In genomic region chr15:77037475-77038209, GRCh38 we compare ENCODE assay signal across 12 cellular contexts. TPM values are rescaled to one million over a fixed set of nuclear protein-coding genes. Genes with fewer than 3 reads are reported as not detected.
DNase-seq lines count a peak whose midpoint lies in the region; TF ChIP-seq lines count a peak whose summit lies in the region.
"Had no signal": no experiment of that assay in that cellular context is flagged by ENCODE, and none has a peak within 500 bp of the region (broad histone marks: within the 10 kb centered on the region; RNA-seq: fewer than 3 reads in every experiment).

No MANE protein-coding gene starts in this region.

- H3K27me3 Mint-ChIP-seq in T-helper 1 cell treated with Interleukin-12 subunit alpha and Interleukin-12 subunit beta and Interleukin-4 antibody, amounts not matched to agents 30 μg/mL and 1 μg/mL, for 36 hours (ENCODE audit: low read depth) = no peaks in the 10 kb centered on the region

- DNase-seq in T-helper 1 cell (no peak), RWPE1 (ENCODE audit: low spot score) (no peak), germinal center (ENCODE audit: low spot score) (peak; percentile 1), NCI-H2081 (lab: John Stamatoyannopoulos, UW) (no peak), NCI-H510A treated with DMSO at 0.1 percent for 48 hours (lab: John Stamatoyannopoulos, UW) (no peak), DMS114 treated with DMSO at 0.1 percent for 48 hours (lab: John Stamatoyannopoulos, UW; ENCODE audit: unreplicated experiment) (no peak)
- DNase-seq: NCI-H1436 treated with DMSO at 0.1 percent for 48 hours, retina, T1000 had no signal

- no peak for TF ChIP-seq CTCF in RWPE1 (conservative IDR thresholded peaks at IDR 0.05; ENCODE audit: low read depth)

- peak overlapping the region; percentile 31 for H3K4me3 Mint-ChIP-seq in T-helper 1 cell treated with Interleukin-12 subunit alpha and Interleukin-12 subunit beta and Interleukin-4 antibody, amounts not matched to agents 30 μg/mL and 1 μg/mL, for 36 hours

- H3K4me1 Mint-ChIP-seq in T-helper 1 cell treated with Interleukin-12 subunit alpha and Interleukin-12 subunit beta and Interleukin-4 antibody, amounts not matched to agents 30 μg/mL and 1 μg/mL, for 36 hours (ENCODE audit: low read depth) = peaks cover 17% of the 10 kb centered on the region

- peaks cover 65% of the 10 kb centered on the region for H3K36me3 Mint-ChIP-seq in T-helper 1 cell treated with Interleukin-12 subunit alpha and Interleukin-12 subunit beta and Interleukin-4 antibody, amounts not matched to agents 30 μg/mL and 1 μg/mL, for 36 hours (ENCODE audit: low read depth)

- POLR2A ChIA-PET in RWPE1 (lab: Yijun Ruan, JAX; ENCODE audit: low non-redundant PET) = no interaction called here

- no peaks in the 10 kb centered on the region for H3K9me3 ChIP-seq in skeletal muscle tissue (ENCODE audit: control insufficient read depth in 3 of 3, low read length in 3 of 3)

- peaks cover 8 to 12% (median 10%) of the 10 kb centered on the region in 3 donors for H3K36me3 ChIP-seq in skeletal muscle tissue (ENCODE audit: control insufficient read depth in 3 of 3, insufficient read depth in 3 of 3, low read length in 3 of 3)

- H3K4me3 ChIP-seq in skeletal muscle tissue (ENCODE audit: low read length in 3 of 3) = no peak overlapping the region
- H3K4me3 ChIP-seq: lung had no signal

- CTCF ChIA-PET in RWPE1 (lab: Yijun Ruan, JAX) = interaction anchor here (0.7 kb wide), 1 partner anchor 14 kb away, joined by 4 read pairs; no protein-coding TSS in a partner anchor

- H3K4me1 ChIP-seq in skeletal muscle tissue (ENCODE audit: control insufficient read depth in 3 of 3, insufficient read depth in 3 of 3, low read length in 3 of 3) = peaks cover 3 to 46% (median 28%) of the 10 kb centered on the region in 3 donors

- no peaks in the 10 kb centered on the region for H3K27me3 ChIP-seq in skeletal muscle tissue (ENCODE audit: control insufficient read depth in 3 of 3, insufficient read depth in 3 of 3, low read length in 3 of 3)

- peaks cover 9% of the 10 kb centered on the region for H3K9me3 Mint-ChIP-seq in T-helper 1 cell treated with Interleukin-12 subunit alpha and Interleukin-12 subunit beta and Interleukin-4 antibody, amounts not matched to agents 30 μg/mL and 1 μg/mL, for 36 hours

- H3K27ac Mint-ChIP-seq in T-helper 1 cell treated with Interleukin-12 subunit alpha and Interleukin-12 subunit beta and Interleukin-4 antibody, amounts not matched to agents 30 μg/mL and 1 μg/mL, for 36 hours = peak overlapping the region; percentile 83

- H3K27ac ChIP-seq in RWPE1 (peak overlapping the region; percentile 53), skeletal muscle tissue (ENCODE audit: low read depth, low read length) (peak overlapping the region; percentile 25)

- no peak overlapping the region for H3K9ac ChIP-seq in skeletal muscle tissue (ENCODE audit: low read depth in 1 of 3, low read length in 3 of 3)

RNA-seq across cellular contexts. Expression of gene TSPAN3, which starts 33.3 kb away (rescaled TPM):
- total RNA-seq in skeletal muscle tissue = 236 TPM

RNA-seq across cellular contexts. Expression of gene PSTPIP1, which starts 42.7 kb away (rescaled TPM):
- 2.1 TPM for total RNA-seq in skeletal muscle tissue
